ENCODE assay signal across 8 cellular contexts in the genomic region with DNA sequence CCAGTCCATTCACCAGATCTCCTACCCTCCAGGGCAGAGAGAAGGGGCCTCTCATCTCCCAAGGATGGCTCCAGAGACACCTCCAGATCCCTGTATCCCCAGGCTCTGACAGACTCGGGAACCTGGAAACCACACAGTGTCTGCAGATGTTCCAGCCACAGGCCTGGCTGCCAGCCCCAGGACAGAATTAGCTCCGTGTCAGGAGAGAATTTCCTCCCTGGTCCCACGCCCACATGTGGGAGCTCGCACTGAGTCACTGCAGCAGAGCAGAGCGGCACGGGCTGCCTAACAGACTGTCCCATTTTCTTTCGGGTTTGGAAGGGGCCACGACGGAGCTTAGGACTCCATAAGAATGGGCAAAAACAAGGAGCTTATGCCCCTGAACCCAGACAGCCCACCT. TPM values are rescaled to one million over a fixed set of nuclear protein-coding genes. Genes with fewer than 3 reads are reported as not detected.
A peak's percentile ranks its signal among the peaks of the same experiment; 100 is the strongest.
DNase-seq lines count a peak whose midpoint lies in the region; ATAC-seq and TF ChIP-seq lines count a peak whose summit lies in the region.

No MANE protein-coding gene starts in this region.

- H3K4me1 Mint-ChIP-seq in stimulated activated naive CD8-positive, alpha-beta T cell treated with anti-CD3 and anti-CD28 coated beads, Interleukin-15, amount 100 ng/mL, for 72 hours, result peaks cover 13% of the 10 kb centered on the region

- H3K9me3 Mint-ChIP-seq in stimulated activated naive CD8-positive, alpha-beta T cell treated with anti-CD3 and anti-CD28 coated beads, Interleukin-15, amount 100 ng/mL, for 72 hours, result peaks cover 0 to 11% of the 10 kb centered on the region in 2 donors

- no peak for TF ChIP-seq CTCF in dorsolateral prefrontal cortex (IDR thresholded peaks at IDR 0.05 in 54 of 56, conservative IDR thresholded peaks at IDR 0.05 in 2 of 56; ENCODE audit: low read depth in 1 of 56, partially characterized antibody in 56 of 56)

- H3K27me3 ChIP-seq in dorsolateral prefrontal cortex, result no peaks in the 10 kb centered on the region

- H3K27ac Mint-ChIP-seq in stimulated activated naive CD8-positive, alpha-beta T cell treated with anti-CD3 and anti-CD28 coated beads, Interleukin-15, amount 100 ng/mL, for 72 hours, result no peak overlapping the region

- no peak overlapping the region for H3K4me3 Mint-ChIP-seq in stimulated activated naive CD8-positive, alpha-beta T cell treated with anti-CD3 and anti-CD28 coated beads, Interleukin-15, amount 100 ng/mL, for 72 hours

- H3K4me3 ChIP-seq in dorsolateral prefrontal cortex, result peak overlapping the region in 9 of 59 donors; percentile 10 to 31 (median 16)

- peak overlapping the region in 56 of 59 donors; percentile 9 to 92 (median 73) for H3K27ac ChIP-seq in dorsolateral prefrontal cortex

- peaks cover 52% of the 10 kb centered on the region for H3K27me3 Mint-ChIP-seq in stimulated activated naive CD8-positive, alpha-beta T cell treated with anti-CD3 and anti-CD28 coated beads, Interleukin-15, amount 100 ng/mL, for 72 hours

- intact Hi-C loops in dorsolateral prefrontal cortex (cut with DNase I), result loop anchor here in 1 of 2 donors (5.0 kb wide), 1 partner anchor 42 kb away; no protein-coding TSS in a partner anchor

- peak; percentile 40 for DNase-seq in stimulated activated naive CD8-positive, alpha-beta T cell treated with anti-CD3 and anti-CD28 coated beads, Interleukin-15, Interleukin-2, amounts not matched to agents 100 U/mL and 50 U/mL, for 24 hours
- no peak for DNase-seq in stimulated activated naive CD8-positive, alpha-beta T cell treated with anti-CD3 and anti-CD28 coated beads, Interleukin-15, amount 100 ng/mL, for 72 hours
- peak; percentile 36 to 93 (median 80) for DNase-seq in dorsolateral prefrontal cortex
- DNase-seq in mucosa of gallbladder (ENCODE audit: low spot score), result peak; percentile 78
- no peak for DNase-seq in Kasumi-1 (lab: John Stamatoyannopoulos, UW)
- DNase-seq in cerebellum (ENCODE audit: low spot score), result no peak
- DNase-seq in NOMO-1 (lab: John Stamatoyannopoulos, UW; ENCODE audit: unreplicated experiment in 2 of 2), result no peak

- peak; percentile 40 for ATAC-seq in stimulated activated naive CD8-positive, alpha-beta T cell treated with anti-CD3 and anti-CD28 coated beads, Interleukin-15, Interleukin-2, amounts not matched to agents 100 U/mL and 50 U/mL, for 24 hours
- ATAC-seq in stimulated activated naive CD8-positive, alpha-beta T cell treated with anti-CD3 and anti-CD28 coated beads, Interleukin-15, amount 100 ng/mL, for 72 hours, result no peak
- ATAC-seq in GM19452 (IDR thresholded peaks at IDR 0.05; ENCODE audit: unreplicated experiment), result no peak

RNA-seq across cellular contexts. Expression of gene CMKLR1, which starts 33.6 kb away (rescaled TPM):
- 10 to 100 TPM in 1 of 120 experiments, 1 to 10 TPM in 119; 1.3 to 10.8 (median 3.7) TPM for total RNA-seq in dorsolateral prefrontal cortex
- 8.4 TPM for total RNA-seq in mucosa of gallbladder
- total RNA-seq in cerebellum, result 1.6 TPM

Comparison
In these comparisons a context has a peak if more than half of its experiments do, and no peak if none do; other contexts are left out.
1. DNase-seq: peak in stimulated activated naive CD8-positive, alpha-beta T cell treated with anti-CD3 and anti-CD28 coated beads, Interleukin-15, Interleukin-2, amounts not matched to agents 100 U/mL and 50 U/mL, for 24 hours (single experiment), dorsolateral prefrontal cortex (10 of 10) and mucosa of gallbladder (single experiment); none in stimulated activated naive CD8-positive, alpha-beta T cell treated with anti-CD3 and anti-CD28 coated beads, Interleukin-15, amount 100 ng/mL, for 72 hours (0 of 2), Kasumi-1 (0 of 2), cerebellum (single experiment) and NOMO-1 (0 of 2).